Comparison of ENCODE assay signal across 1 cellular context in genomic region chr5:12947379-12947778, GRCh38.
TF ChIP-seq lines count a peak whose summit lies in the region.

No MANE protein-coding gene starts in this region.

TF ChIP-seq in GM23338, 12 proteins besides CTCF, POLR2A, EP300 and RAD21 (continued from another document):
- TF ChIP-seq ZNF462 (CRISPR knock-in tag; IDR thresholded peaks at IDR 0.05) (no peak), ETS1 (IDR thresholded peaks at IDR 0.05) (no peak), STAT1 (IDR thresholded peaks at IDR 0.05; ENCODE audit: unreplicated experiment) (no peak), ZNF114 (CRISPR knock-in tag; IDR thresholded peaks at IDR 0.05) (no peak), NANOG (IDR thresholded peaks at IDR 0.05; ENCODE audit: borderline replicate concordance) (no peak), POLR2AphosphoS5 (IDR thresholded peaks at IDR 0.05; ENCODE audit: low read depth) (no peak), JUNB (IDR thresholded peaks at IDR 0.05; ENCODE audit: unreplicated experiment) (no peak), REST (IDR thresholded peaks at IDR 0.05; ENCODE audit: unreplicated experiment) (no peak), EZH2 (IDR thresholded peaks at IDR 0.05; ENCODE audit: low read depth, unreplicated experiment) (no peak)
